Comparison of ENCODE assay signal across 11 cellular contexts in the genomic region with DNA sequence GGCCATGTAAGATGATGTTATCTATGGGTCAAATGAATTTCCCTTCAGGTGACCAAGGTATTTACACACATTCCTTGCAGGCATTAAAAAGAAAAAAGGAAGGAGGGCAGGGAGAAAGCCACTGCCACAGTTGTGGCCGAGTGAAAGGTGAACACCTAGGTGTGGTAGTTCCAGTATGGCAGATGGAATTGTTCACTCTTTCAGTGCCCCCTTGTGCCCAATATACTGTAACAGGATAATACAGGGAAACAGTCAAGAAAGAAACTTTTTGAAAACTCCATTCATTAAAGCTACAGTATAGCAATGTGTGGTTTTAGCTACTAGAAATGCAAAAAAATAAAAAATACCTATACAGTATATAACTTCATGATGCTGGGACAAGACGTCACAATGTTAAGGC. TPM values are rescaled to one million over a fixed set of nuclear protein-coding genes. Genes with fewer than 3 reads are reported as not detected.
DNase-seq lines count a peak whose midpoint lies in the region; ATAC-seq and TF ChIP-seq lines count a peak whose summit lies in the region.
"Had no signal": no experiment of that assay in that cellular context is flagged by ENCODE, and none has a peak within 500 bp of the region (broad histone marks: within the 10 kb centered on the region; RNA-seq: fewer than 3 reads in every experiment).

No MANE protein-coding gene starts in this region.

- H3K79me2 ChIP-seq in mesendoderm (ENCODE audit: control insufficient read depth, insufficient read depth, low read length) = no peaks in the 10 kb centered on the region

- H3K27ac Mint-ChIP-seq in endodermal cell (no peak overlapping the region), immature natural killer cell (no peak overlapping the region)
- H3K27ac Mint-ChIP-seq: stimulated activated effector memory CD8-positive, alpha-beta T cell treated with anti-CD3 and anti-CD28 coated beads, Interleukin-12 subunit alpha, Interleukin-12 subunit beta, amount 100 ng/mL, for 72 hours had no signal

- no peak for ATAC-seq in aorta (ENCODE audit: low FRiP score)
- ATAC-seq: stimulated activated effector memory CD8-positive, alpha-beta T cell treated with anti-CD3 and anti-CD28 coated beads, Interleukin-12 subunit alpha, Interleukin-12 subunit beta, amount 100 ng/mL, for 72 hours had no signal

- H2BK120ac ChIP-seq in mesendoderm (ENCODE audit: low read depth, low read length) = no peak overlapping the region

- no peaks in the 10 kb centered on the region for H3K79me1 ChIP-seq in mesendoderm (ENCODE audit: low read length)

- H4K5ac ChIP-seq in mesendoderm (ENCODE audit: low read length) = no peak overlapping the region

- H3K36me3 Mint-ChIP-seq in endodermal cell (ENCODE audit: low read depth) = no peaks in the 10 kb centered on the region
- H3K36me3 Mint-ChIP-seq in immature natural killer cell = no peaks in the 10 kb centered on the region
- H3K36me3 Mint-ChIP-seq: stimulated activated effector memory CD8-positive, alpha-beta T cell treated with anti-CD3 and anti-CD28 coated beads, Interleukin-12 subunit alpha, Interleukin-12 subunit beta, amount 100 ng/mL, for 72 hours had no signal

- no peak overlapping the region for H3K27ac ChIP-seq in endodermal cell (ENCODE audit: low read depth, low read length)
- H3K27ac ChIP-seq in mesendoderm (ENCODE audit: low read depth, low read length) = no peak overlapping the region
- H3K27ac ChIP-seq in aorta (ENCODE audit: low read depth in 1 of 2, low read length in 2 of 2) = no peak overlapping the region

- no peak overlapping the region for H4K8ac ChIP-seq in mesendoderm (ENCODE audit: low read depth, low read length)

- 81% methylated on average over 2 of the region's 2 CpGs; no CpG with 5 or more reads in 1 of the 2 experiments for WGBS in endodermal cell (ENCODE audit: insufficient coverage in 1 of 2, insufficient read length in 1 of 2), 2 experiments
- no CpG with 5 or more reads among the region's 2 CpGs for WGBS in mesendoderm (ENCODE audit: extremely low coverage, insufficient coverage, low lambda C conversion rate)
- WGBS in aorta, 2 donors = 35 to 45% methylated on average over 2 of the region's 2 CpGs

- H2BK5ac ChIP-seq in mesendoderm (ENCODE audit: low read length) = no peak overlapping the region

- H3K9me3 ChIP-seq in endodermal cell (ENCODE audit: control insufficient read depth, low read length) = no peaks in the 10 kb centered on the region
- H3K9me3 ChIP-seq in aorta (ENCODE audit: control insufficient read depth, low read length) = no peaks in the 10 kb centered on the region

- no peak overlapping the region for H3K56ac ChIP-seq in mesendoderm (ENCODE audit: low read length)

- H3K9ac ChIP-seq in endodermal cell (ENCODE audit: extremely low read depth, low read length, poor library complexity, severe bottlenecking) (no peak overlapping the region), mesendoderm (ENCODE audit: low read length) (no peak overlapping the region)

- no peak overlapping the region for H2AK5ac ChIP-seq in mesendoderm (ENCODE audit: low read length)

- peak; percentile 56 for TF ChIP-seq CTCF in endodermal cell (conservative IDR thresholded peaks at IDR 0.05)

- intact Hi-C loops in aorta (cut with DNase I) = loop anchor here in 1 of 2 donors (5.0 kb wide), 1 partner anchor 182 kb away; no protein-coding TSS in a partner anchor

- H3K9me3 Mint-ChIP-seq in endodermal cell (peaks cover 4% of the 10 kb centered on the region), immature natural killer cell (peaks cover 0 to 7% (median 2%) of the 10 kb centered on the region in 6 donors)

- H3K27me3 ChIP-seq in endodermal cell (ENCODE audit: control insufficient read depth, insufficient read depth, low read length, poor library complexity, severe bottlenecking) (no peaks in the 10 kb centered on the region), mesendoderm (ENCODE audit: insufficient read depth, low read length, poor library complexity) (no peaks in the 10 kb centered on the region), aorta (ENCODE audit: control insufficient read depth in 1 of 2, insufficient read depth in 2 of 2, low read length in 1 of 2) (no peaks in the 10 kb centered on the region)

- H3K4me3 Mint-ChIP-seq in endodermal cell (no peak overlapping the region), immature natural killer cell (no peak overlapping the region)
- H3K4me3 Mint-ChIP-seq: stimulated activated effector memory CD8-positive, alpha-beta T cell treated with anti-CD3 and anti-CD28 coated beads, Interleukin-12 subunit alpha, Interleukin-12 subunit beta, amount 100 ng/mL, for 72 hours had no signal

- H2BK15ac ChIP-seq in mesendoderm (replicated peaks; ENCODE audit: low read depth) = no peak overlapping the region

- H3K4ac ChIP-seq in mesendoderm (ENCODE audit: low read depth, low read length) = no peak overlapping the region

- H3K4me3 ChIP-seq in endodermal cell (ENCODE audit: low read length) = no peak overlapping the region
- H3K4me3 ChIP-seq in mesendoderm (ENCODE audit: low read length) = no peak overlapping the region
- H3K4me3 ChIP-seq in aorta (ENCODE audit: low read length in 2 of 2) = no peak overlapping the region

- peaks cover 6% of the 10 kb centered on the region for H3K4me1 ChIP-seq in endodermal cell (ENCODE audit: control insufficient read depth, insufficient read depth, low read length)
- peaks cover 3% of the 10 kb centered on the region for H3K4me1 ChIP-seq in mesendoderm (ENCODE audit: control insufficient read depth, low read depth, low read length)
- H3K4me1 ChIP-seq in aorta (ENCODE audit: control insufficient read depth in 1 of 2, insufficient read depth in 2 of 2, low read length in 2 of 2) = no peaks in the 10 kb centered on the region

- no peak overlapping the region for H3K4me2 ChIP-seq in mesendoderm (ENCODE audit: low read length)

- H3K27me3 Mint-ChIP-seq in endodermal cell (ENCODE audit: insufficient read depth) (peaks cover 3% of the 10 kb centered on the region), immature natural killer cell (ENCODE audit: low read depth in 3 of 3) (peaks cover 2 to 5% (median 3%) of the 10 kb centered on the region in 3 donors)

- no peak overlapping the region for H3K18ac ChIP-seq in mesendoderm (ENCODE audit: low read length)

- peak; percentile 25 for DNase-seq in NCI-H1092 treated with DMSO at 0.1 percent for 48 hours (lab: John Stamatoyannopoulos, UW)
- DNase-seq in NCI-H1092 (lab: John Stamatoyannopoulos, UW) = no peak
- peak; percentile 23 for DNase-seq in NCI-H1105 (lab: John Stamatoyannopoulos, UW)
- DNase-seq in endodermal cell = no peak
- DNase-seq in mesendoderm = peak; percentile 50
- no peak for DNase-seq in aorta
- no peak for DNase-seq in immature natural killer cell
- no peak for DNase-seq in 8988T
- DNase-seq: GDM1 had no signal

- H3K36me3 ChIP-seq in endodermal cell (ENCODE audit: control insufficient read depth, insufficient read depth, low read length) (no peaks in the 10 kb centered on the region), mesendoderm (ENCODE audit: control insufficient read depth, insufficient read depth, low read length) (no peaks in the 10 kb centered on the region), aorta (ENCODE audit: control insufficient read depth in 1 of 2, insufficient read depth in 2 of 2, low read length in 1 of 2) (no peaks in the 10 kb centered on the region)

- no peak overlapping the region for H3K23ac ChIP-seq in mesendoderm (ENCODE audit: low read length)

- peaks cover 28% of the 10 kb centered on the region for H3K4me1 Mint-ChIP-seq in endodermal cell
- H3K4me1 Mint-ChIP-seq in immature natural killer cell = no peaks in the 10 kb centered on the region
- H3K4me1 Mint-ChIP-seq: stimulated activated effector memory CD8-positive, alpha-beta T cell treated with anti-CD3 and anti-CD28 coated beads, Interleukin-12 subunit alpha, Interleukin-12 subunit beta, amount 100 ng/mL, for 72 hours had no signal

RNA-seq across cellular contexts. Expression of a gene that starts 52.1 kb away (rescaled TPM):
- 100 to 1,000 TPM; 132 to 205 TPM for total RNA-seq in endodermal cell
- 31.7 TPM for polyA plus RNA-seq in endodermal cell (2013, experiment 1 of 2)
- 38.4 TPM for polyA plus RNA-seq in endodermal cell (2013, experiment 2 of 2)
- 50.4 TPM for polyA plus RNA-seq in mesendoderm (2013, experiment 1 of 2)
- polyA plus RNA-seq in mesendoderm (2013, experiment 2 of 2) = 47.1 TPM
- 10 to 100 TPM in 1 of 2 donors, 1 to 10 TPM in 1; 3.5 to 15.9 TPM for total RNA-seq in aorta
- polyA plus RNA-seq in aorta = 1 to 10 TPM; 1.3 to 2.6 TPM
- 1 to 10 TPM in 2 of 3 donors, under 1 TPM in 1; 0.65 to 2.1 (median 1.2) TPM for polyA plus RNA-seq in immature natural killer cell
- total RNA-seq: T-helper 1 cell treated with Interleukin-12 subunit alpha and Interleukin-12 subunit beta and Interleukin-4 antibody, amounts not matched to agents 30 ng/mL and 1 ng/mL, for 36 hours had no signal

Comparison
In these comparisons a context has a peak if more than half of its experiments do, and no peak if none do; other contexts are left out.
1. DNase-seq: peak in NCI-H1092 treated with DMSO at 0.1 percent for 48 hours (single experiment), NCI-H1105 (single experiment) and mesendoderm (single experiment); none in NCI-H1092 (single experiment), endodermal cell (single experiment), aorta (0 of 2), immature natural killer cell (0 of 3) and 8988T (single experiment).
2. RNA of a gene that starts 52.1 kb away (total RNA-seq): 132 to 205 TPM in endodermal cell; 3.5 to 15.9 TPM in aorta; every median in the first group is over 4 times any median in the second.